21 cellular contexts compared by ENCODE assay signal in genomic region chr10:36280886-36281499, GRCh38.
DNase-seq lines count a peak whose midpoint lies in the region; ATAC-seq and TF ChIP-seq lines count a peak whose summit lies in the region.
"Had no signal": no experiment of that assay in that cellular context is flagged by ENCODE, and none has a peak within 500 bp of the region (broad histone marks: within the 10 kb centered on the region; RNA-seq: fewer than 3 reads in every experiment).

No MANE protein-coding gene starts in this region.

- TF ChIP-seq CTCF in chondrocyte (IDR thresholded peaks at IDR 0.05) (no peak), osteocyte (IDR thresholded peaks at IDR 0.05) (no peak)

- H3K27ac Mint-ChIP-seq in chondrocyte (ENCODE audit: unreplicated experiment) (peak overlapping the region; percentile 32), osteocyte (ENCODE audit: unreplicated experiment) (peak overlapping the region; percentile 52)
- H3K27ac Mint-ChIP-seq: CD4-positive, alpha-beta T cell had no signal

- peaks cover 14% of the 10 kb centered on the region for H3K9me3 Mint-ChIP-seq in chondrocyte (ENCODE audit: low read depth)
- H3K9me3 Mint-ChIP-seq in osteocyte (ENCODE audit: unreplicated experiment) = peaks cover 8% of the 10 kb centered on the region

- H3K36me3 Mint-ChIP-seq in chondrocyte (ENCODE audit: low read depth) (peaks cover 4% of the 10 kb centered on the region), osteocyte (ENCODE audit: unreplicated experiment) (no peaks in the 10 kb centered on the region)

- H3K4me1 Mint-ChIP-seq in chondrocyte (ENCODE audit: low read depth) (peaks cover 44% of the 10 kb centered on the region), osteocyte (ENCODE audit: unreplicated experiment) (peaks cover 49% of the 10 kb centered on the region)

- no peaks in the 10 kb centered on the region for H3K27me3 Mint-ChIP-seq in chondrocyte (ENCODE audit: low read depth)
- H3K27me3 Mint-ChIP-seq in osteocyte (ENCODE audit: unreplicated experiment) = no peaks in the 10 kb centered on the region
- H3K27me3 Mint-ChIP-seq: CD4-positive, alpha-beta T cell had no signal

- no peak for ATAC-seq in stimulated activated naive CD8-positive, alpha-beta T cell treated with anti-CD3 and anti-CD28 coated beads, Interleukin-15, Interleukin-2, amounts not matched to agents 100 U/mL and 50 U/mL, for 24 hours
- ATAC-seq: HCT116 had no signal

- DNase-seq in EL (peak; percentile 13), RPMI7951 (ENCODE audit: low read depth) (peak; percentile 79), chondrocyte (ENCODE audit: low spot score) (no peak), osteocyte (ENCODE audit: extremely low spot score, unreplicated experiment) (no peak), iPS-NIHi7 (ENCODE audit: extremely low spot score) (no peak), NCI-H345 (lab: John Stamatoyannopoulos, UW) (no peak)
- DNase-seq in stimulated activated naive CD8-positive, alpha-beta T cell treated with anti-CD3 and anti-CD28 coated beads, Interleukin-15, Interleukin-2, amounts not matched to agents 100 U/mL and 50 U/mL, for 24 hours = no peak
- DNase-seq: CD4-positive, alpha-beta T cell; COR-L47; DMS79 treated with DMSO at 0.1 percent for 48 hours; GOT3; MV-4-11; NCI-H1417; NCI-H1694 treated with DMSO at 0.1 percent for 48 hours; NCI-H2081 treated with DMSO at 0.1 percent for 48 hours; NCI-H2171 treated with DMSO at 0.1 percent for 48 hours; NCI-H446; NCI-H526; OCI-M1; SHP77 treated with DMSO at 0.1 percent for 48 hours had no signal

- H3K4me3 Mint-ChIP-seq in chondrocyte (ENCODE audit: unreplicated experiment) = no peak overlapping the region
- H3K4me3 Mint-ChIP-seq in osteocyte (ENCODE audit: unreplicated experiment) = no peak overlapping the region
- H3K4me3 Mint-ChIP-seq: CD4-positive, alpha-beta T cell had no signal

Comparison
In these comparisons a context has a peak if more than half of its experiments do, and no peak if none do; other contexts are left out.
1. DNase-seq: peak in EL (single experiment) and RPMI7951 (single experiment); none in chondrocyte (single experiment), osteocyte (single experiment), iPS-NIHi7 (single experiment), stimulated activated naive CD8-positive, alpha-beta T cell treated with anti-CD3 and anti-CD28 coated beads, Interleukin-15, Interleukin-2, amounts not matched to agents 100 U/mL and 50 U/mL, for 24 hours (single experiment) and NCI-H345 (single experiment).